1 cellular context compared by ENCODE assay signal in the genomic region with DNA sequence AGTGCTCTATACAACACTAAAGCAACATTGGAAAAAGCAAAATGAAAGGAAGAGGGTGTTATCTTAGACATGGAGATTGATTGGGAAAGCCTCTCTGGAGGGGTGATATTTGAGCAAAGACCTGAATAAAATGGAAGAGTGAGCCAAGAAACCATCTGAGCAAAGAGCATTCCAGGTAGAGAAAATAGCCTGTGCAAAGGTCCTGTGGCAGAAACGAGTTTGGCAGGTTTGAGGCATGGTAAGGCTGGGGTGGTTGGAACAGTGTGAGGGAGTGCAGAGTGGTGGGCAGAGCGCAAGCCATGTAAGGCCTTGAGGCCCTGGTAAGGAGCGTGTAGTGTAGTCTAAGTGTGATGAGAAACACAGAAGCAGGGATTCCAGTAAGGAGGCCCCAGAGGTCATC.
TF ChIP-seq lines count a peak whose summit lies in the region.

No MANE protein-coding gene starts in this region.

TF ChIP-seq in H1, 55 proteins besides CTCF, POLR2A, EP300 and RAD21:
- TF ChIP-seq KDM1A (IDR thresholded peaks at IDR 0.05; ENCODE audit: borderline replicate concordance, low read length) (peak; percentile 86), RNF2 (IDR thresholded peaks at IDR 0.05; ENCODE audit: borderline replicate concordance, low read depth, low read length, missing control alignments, poor library complexity, severe bottlenecking) (no peak)
